Comparison of ENCODE assay signal across 20 cellular contexts in genomic region chr16:11635679-11636171, GRCh38. TPM values are rescaled to one million over a fixed set of nuclear protein-coding genes. Genes with fewer than 3 reads are reported as not detected.
DNase-seq lines count a peak whose midpoint lies in the region; ATAC-seq and TF ChIP-seq lines count a peak whose summit lies in the region.
"Had no signal": no experiment of that assay in that cellular context is flagged by ENCODE, and none has a peak within 500 bp of the region (broad histone marks: within the 10 kb centered on the region; RNA-seq: fewer than 3 reads in every experiment).

No MANE protein-coding gene starts in this region.

- DNase-seq in NCI-H146 (lab: John Stamatoyannopoulos, UW) (peak; percentile 34), NCI-H146 treated with DMSO at 0.1 percent for 48 hours (lab: John Stamatoyannopoulos, UW; ENCODE audit: unreplicated experiment) (no peak), epithelial cell of prostate (ENCODE audit: low read depth, low spot score) (no peak), mesothelial cell of epicardium (ENCODE audit: low spot score in 2 of 2, unreplicated experiment in 2 of 2) (no peak), type B pancreatic cell (ENCODE audit: extremely low spot score, unreplicated experiment) (no peak), cerebellar cortex (ENCODE audit: low spot score) (no peak), NCI-H2029 (lab: John Stamatoyannopoulos, UW) (no peak)
- DNase-seq in stimulated activated naive CD8-positive, alpha-beta T cell treated with anti-CD3 and anti-CD28 coated beads, Interleukin-15, amount 100 ng/mL, for 72 hours = no peak
- DNase-seq: 8988T; activated B cell treated with CpG ODN at 0.5 μM for 24 hours; activated CD8-positive, alpha-beta memory T cell treated with anti-CD3 and anti-CD28 coated beads for 24 hours; activated naive CD8-positive, alpha-beta T cell treated with anti-CD3 and anti-CD28 coated beads for 36 hours; mammary epithelial cell; SJCRH30; stimulated activated CD8-positive, alpha-beta memory T cell treated with anti-CD3 and anti-CD28 coated beads, Interleukin-4, amount 100 ng/mL, for 48 hours; T-helper 17 cell had no signal

- H3K4me1 Mint-ChIP-seq in mesothelial cell of epicardium (peaks cover 42% of the 10 kb centered on the region), type B pancreatic cell (ENCODE audit: unreplicated experiment) (peaks cover 17% of the 10 kb centered on the region)
- peaks cover 19% of the 10 kb centered on the region for H3K4me1 Mint-ChIP-seq in stimulated activated naive CD8-positive, alpha-beta T cell treated with anti-CD3 and anti-CD28 coated beads, Interleukin-15, amount 100 ng/mL, for 72 hours

- H3K36me3 Mint-ChIP-seq in mesothelial cell of epicardium (no peaks in the 10 kb centered on the region), type B pancreatic cell (no peaks in the 10 kb centered on the region)
- H3K36me3 Mint-ChIP-seq: activated naive CD8-positive, alpha-beta T cell treated with anti-CD3 and anti-CD28 coated beads for 36 hours; brain; natural killer cell treated with Interleukin-12 subunit alpha and Interleukin-12 subunit beta and Interleukin-15 and Interleukin-18, amount 100 ng/mL, for 72 hours had no signal

- H3K9me3 Mint-ChIP-seq in mesothelial cell of epicardium = no peaks in the 10 kb centered on the region
- no peaks in the 10 kb centered on the region for H3K9me3 Mint-ChIP-seq in type B pancreatic cell
- H3K9me3 Mint-ChIP-seq in stimulated activated naive CD8-positive, alpha-beta T cell treated with anti-CD3 and anti-CD28 coated beads, Interleukin-15, amount 100 ng/mL, for 72 hours = no peaks in the 10 kb centered on the region
- H3K9me3 Mint-ChIP-seq: activated B cell treated with CpG ODN at 0.5 μM for 24 hours; activated naive CD8-positive, alpha-beta T cell treated with anti-CD3 and anti-CD28 coated beads for 36 hours; dendritic cell treated with granulocyte-macrophage colony-stimulating factor and Interleukin-4, amounts not matched to agents 40 ng/mL and 50 ng/mL, for 4 days; natural killer cell treated with Interleukin-12 subunit alpha and Interleukin-12 subunit beta and Interleukin-15 and Interleukin-18, amount 100 ng/mL, for 72 hours had no signal

- H3K27me3 Mint-ChIP-seq in mesothelial cell of epicardium (ENCODE audit: low read depth) = no peaks in the 10 kb centered on the region
- no peaks in the 10 kb centered on the region for H3K27me3 Mint-ChIP-seq in type B pancreatic cell
- no peaks in the 10 kb centered on the region for H3K27me3 Mint-ChIP-seq in stimulated activated naive CD8-positive, alpha-beta T cell treated with anti-CD3 and anti-CD28 coated beads, Interleukin-15, amount 100 ng/mL, for 72 hours
- H3K27me3 Mint-ChIP-seq: activated B cell treated with CpG ODN at 0.5 μM for 24 hours; activated naive CD8-positive, alpha-beta T cell treated with anti-CD3 and anti-CD28 coated beads for 36 hours; natural killer cell treated with Interleukin-12 subunit alpha and Interleukin-12 subunit beta and Interleukin-15 and Interleukin-18, amount 100 ng/mL, for 72 hours; T-helper 17 cell had no signal

- H3K27ac ChIP-seq in epithelial cell of prostate = peak overlapping the region; percentile 26
- H3K27ac ChIP-seq: BLaER1 treated with 17β-estradiol and CSF1 and Interleukin-3, amounts not matched to agents 10 nM and 100 nM; SJCRH30 had no signal

- H3K27ac Mint-ChIP-seq in mesothelial cell of epicardium = peak overlapping the region; percentile 93
- peak overlapping the region; percentile 81 for H3K27ac Mint-ChIP-seq in type B pancreatic cell
- H3K27ac Mint-ChIP-seq in stimulated activated naive CD8-positive, alpha-beta T cell treated with anti-CD3 and anti-CD28 coated beads, Interleukin-15, amount 100 ng/mL, for 72 hours = no peak overlapping the region
- H3K27ac Mint-ChIP-seq: activated B cell treated with CpG ODN at 0.5 μM for 24 hours; activated naive CD8-positive, alpha-beta T cell treated with anti-CD3 and anti-CD28 coated beads for 36 hours; dendritic cell treated with granulocyte-macrophage colony-stimulating factor and Interleukin-4, amounts not matched to agents 40 ng/mL and 50 ng/mL, for 4 days; natural killer cell treated with Interleukin-12 subunit alpha and Interleukin-12 subunit beta and Interleukin-15 and Interleukin-18, amount 100 ng/mL, for 72 hours; T-helper 17 cell had no signal

- ATAC-seq in stimulated activated naive CD8-positive, alpha-beta T cell treated with anti-CD3 and anti-CD28 coated beads, Interleukin-15, amount 100 ng/mL, for 72 hours = no peak
- ATAC-seq: T-helper 17 cell had no signal

- H3K4me3 Mint-ChIP-seq in mesothelial cell of epicardium (peak overlapping the region; percentile 59), type B pancreatic cell (peak overlapping the region; percentile 76)
- no peak overlapping the region for H3K4me3 Mint-ChIP-seq in stimulated activated naive CD8-positive, alpha-beta T cell treated with anti-CD3 and anti-CD28 coated beads, Interleukin-15, amount 100 ng/mL, for 72 hours
- H3K4me3 Mint-ChIP-seq: activated B cell treated with CpG ODN at 0.5 μM for 24 hours; activated naive CD8-positive, alpha-beta T cell treated with anti-CD3 and anti-CD28 coated beads for 36 hours; dendritic cell treated with granulocyte-macrophage colony-stimulating factor and Interleukin-4, amounts not matched to agents 40 ng/mL and 50 ng/mL, for 4 days; natural killer cell treated with Interleukin-12 subunit alpha and Interleukin-12 subunit beta and Interleukin-15 and Interleukin-18, amount 100 ng/mL, for 72 hours; T-helper 17 cell had no signal

- no peak for TF ChIP-seq CTCF in mesothelial cell of epicardium (IDR thresholded peaks at IDR 0.05; ENCODE audit: unreplicated experiment)
- no peak for TF ChIP-seq CTCF in type B pancreatic cell (conservative IDR thresholded peaks at IDR 0.05)

RNA-seq across cellular contexts. Expression of gene SNN, which starts 32.5 kb away (rescaled TPM):
- total RNA-seq in mesothelial cell of epicardium (38.3 to 40.2 TPM (median 39.9 TPM) in 3 replicates), type B pancreatic cell (ENCODE audit: low replicate concordance) (23.8 and 44.0 TPM in 2 replicates)

RNA-seq across cellular contexts. Expression of gene LITAF, which starts 49.0 kb away (rescaled TPM):
- 60.8 to 71.0 TPM (median 62.0 TPM) in 3 replicates for total RNA-seq in mesothelial cell of epicardium
- 49.8 and 66.6 TPM in 2 replicates for total RNA-seq in type B pancreatic cell (ENCODE audit: low replicate concordance)

Comparison
In these comparisons a context has a peak if more than half of its experiments do, and no peak if none do; other contexts are left out.
1. H3K27ac Mint-ChIP-seq: peak in mesothelial cell of epicardium (single experiment) and type B pancreatic cell (single experiment); none in stimulated activated naive CD8-positive, alpha-beta T cell treated with anti-CD3 and anti-CD28 coated beads, Interleukin-15, amount 100 ng/mL, for 72 hours (0 of 2).
2. H3K4me3 Mint-ChIP-seq: peak in mesothelial cell of epicardium (single experiment) and type B pancreatic cell (single experiment); none in stimulated activated naive CD8-positive, alpha-beta T cell treated with anti-CD3 and anti-CD28 coated beads, Interleukin-15, amount 100 ng/mL, for 72 hours (0 of 2).